Comparison of ENCODE assay signal across 8 cellular contexts in genomic region chr3:155871746-155872158, GRCh38. TPM values are rescaled to one million over a fixed set of nuclear protein-coding genes. Genes with fewer than 3 reads are reported as not detected.
DNase-seq lines count a peak whose midpoint lies in the region; ATAC-seq and TF ChIP-seq lines count a peak whose summit lies in the region.

No MANE protein-coding gene starts in this region.

- peaks cover 23% of the 10 kb centered on the region for H3K4me1 ChIP-seq in CD4-positive, CD25-positive, alpha-beta regulatory T cell (ENCODE audit: control insufficient read depth, insufficient read depth, low read length, poor library complexity, severe bottlenecking)
- H3K4me1 ChIP-seq in MM.1S (ENCODE audit: low read length) = peaks cover 17% of the 10 kb centered on the region
- H3K4me1 ChIP-seq in duodenal mucosa (ENCODE audit: control insufficient read depth in 1 of 2, insufficient read depth in 2 of 2, low read length in 2 of 2) = peaks cover 11 to 19% of the 10 kb centered on the region in 2 donors

- H3K27me3 Mint-ChIP-seq in CD4-positive, CD25-positive, alpha-beta regulatory T cell = no peaks in the 10 kb centered on the region
- H3K27me3 Mint-ChIP-seq in nephron (ENCODE audit: low read depth) = no peaks in the 10 kb centered on the region

- TF ChIP-seq CTCF in MM.1S (IDR thresholded peaks at IDR 0.05; ENCODE audit: low read length) (no peak), nephron (IDR thresholded peaks at IDR 0.05; ENCODE audit: unreplicated experiment in 3 of 3) (no peak)

- peak overlapping the region; percentile 92 to 98 (median 94) for H3K27ac Mint-ChIP-seq in CD4-positive, CD25-positive, alpha-beta regulatory T cell
- H3K27ac Mint-ChIP-seq in nephron = peak overlapping the region; percentile 88 to 94 (median 90)

- no peaks in the 10 kb centered on the region for H3K9me3 ChIP-seq in CD4-positive, CD25-positive, alpha-beta regulatory T cell (ENCODE audit: control insufficient read depth in 2 of 2, low read length in 2 of 2)
- no peaks in the 10 kb centered on the region for H3K9me3 ChIP-seq in MM.1S (replicated peaks; ENCODE audit: insufficient read depth, low read length)
- H3K9me3 ChIP-seq in duodenal mucosa (ENCODE audit: control insufficient read depth in 1 of 2, low read length in 2 of 2) = no peaks in the 10 kb centered on the region

- H3K27ac ChIP-seq in CD4-positive, CD25-positive, alpha-beta regulatory T cell (ENCODE audit: insufficient read depth, low read length, poor library complexity, severe bottlenecking) = peak overlapping the region; percentile 87
- H3K27ac ChIP-seq in MM.1S (ENCODE audit: low read length) = peak overlapping the region; percentile 87; the same call in 1 of the 2 replicates
- H3K27ac ChIP-seq in duodenal mucosa (ENCODE audit: low read depth, low read length) = peak overlapping the region; percentile 89

- H3K9me2 ChIP-seq in MM.1S (replicated peaks; ENCODE audit: insufficient read depth, low read length) = no peaks in the 10 kb centered on the region

- ATAC-seq in CD4-positive, CD25-positive, alpha-beta regulatory T cell (ENCODE audit: low read depth in 2 of 2) = no peak
- ATAC-seq in GM19455 (IDR thresholded peaks at IDR 0.05; ENCODE audit: unreplicated experiment) (peak; percentile 6), GM21723 (IDR thresholded peaks at IDR 0.05; ENCODE audit: unreplicated experiment) (no peak)

- no peaks in the 10 kb centered on the region for H3K27me3 ChIP-seq in CD4-positive, CD25-positive, alpha-beta regulatory T cell (ENCODE audit: control insufficient read depth, insufficient read depth, low read length)
- H3K27me3 ChIP-seq in MM.1S (replicated peaks; ENCODE audit: insufficient read depth, low read length) (no peaks in the 10 kb centered on the region), duodenal mucosa (ENCODE audit: control insufficient read depth in 1 of 2, insufficient read depth in 2 of 2, low read length in 2 of 2) (no peaks in the 10 kb centered on the region)

- H3K9ac ChIP-seq in MM.1S (ENCODE audit: low read length) (peak overlapping the region; percentile 97), duodenal mucosa (ENCODE audit: low read depth in 1 of 2, low read length in 2 of 2) (peak overlapping the region; percentile 81)

- H3K4me2 ChIP-seq in MM.1S (ENCODE audit: low read depth, low read length) = peak overlapping the region; percentile 88

- DNase-seq in CD4-positive, CD25-positive, alpha-beta regulatory T cell = no peak
- no peak for DNase-seq in MM.1S
- no peak for DNase-seq in NCI-H1417 treated with DMSO at 0.1 percent for 48 hours (lab: John Stamatoyannopoulos, UW)
- no peak for DNase-seq in UCSD-AML1 (lab: John Stamatoyannopoulos, UW; ENCODE audit: unreplicated experiment)

- no peaks in the 10 kb centered on the region for H3K36me3 ChIP-seq in CD4-positive, CD25-positive, alpha-beta regulatory T cell (ENCODE audit: control insufficient read depth, insufficient read depth, low read length)
- H3K36me3 ChIP-seq in MM.1S (replicated peaks; ENCODE audit: insufficient read depth, low read length) = no peaks in the 10 kb centered on the region
- H3K36me3 ChIP-seq in duodenal mucosa (ENCODE audit: control insufficient read depth in 1 of 2, insufficient read depth in 2 of 2, low read length in 2 of 2) = no peaks in the 10 kb centered on the region

- H3K9me3 Mint-ChIP-seq in CD4-positive, CD25-positive, alpha-beta regulatory T cell = no peaks in the 10 kb centered on the region
- no peaks in the 10 kb centered on the region for H3K9me3 Mint-ChIP-seq in nephron

- no peaks in the 10 kb centered on the region for H3K36me3 Mint-ChIP-seq in CD4-positive, CD25-positive, alpha-beta regulatory T cell
- no peaks in the 10 kb centered on the region for H3K36me3 Mint-ChIP-seq in nephron (ENCODE audit: low read depth)

- peak overlapping the region; percentile 86 for H3K4me3 ChIP-seq in CD4-positive, CD25-positive, alpha-beta regulatory T cell (ENCODE audit: low read depth, low read length)
- peak overlapping the region; percentile 99 for H3K4me3 ChIP-seq in MM.1S (ENCODE audit: low read length)
- H3K4me3 ChIP-seq in duodenal mucosa (ENCODE audit: low read depth in 1 of 2, low read length in 2 of 2) = peak overlapping the region; percentile 83 to 95

- peaks cover 63% of the 10 kb centered on the region for H3K79me2 ChIP-seq in MM.1S (ENCODE audit: low read length)

- H3K4me3 Mint-ChIP-seq in CD4-positive, CD25-positive, alpha-beta regulatory T cell = peak overlapping the region; percentile 96 to 97 (median 96)
- H3K4me3 Mint-ChIP-seq in nephron = peak overlapping the region; percentile 93 to 99 (median 98)

- peaks cover 33% of the 10 kb centered on the region for H4K20me1 ChIP-seq in MM.1S (ENCODE audit: insufficient read depth, low read length)

- H2AFZ ChIP-seq in MM.1S (ENCODE audit: low read length) = peak overlapping the region; percentile 77

- peaks cover 18% of the 10 kb centered on the region for H3F3A ChIP-seq in MM.1S (ENCODE audit: insufficient read depth, low read length)

- peaks cover 21 to 48% (median 35%) of the 10 kb centered on the region in 4 donors for H3K4me1 Mint-ChIP-seq in CD4-positive, CD25-positive, alpha-beta regulatory T cell
- peaks cover 31% of the 10 kb centered on the region for H3K4me1 Mint-ChIP-seq in nephron

RNA-seq across cellular contexts. Expression of gene GMPS, which starts 1.3 kb away (rescaled TPM):
- 40.9 TPM for total RNA-seq in CD4-positive, CD25-positive, alpha-beta regulatory T cell
- polyA plus RNA-seq in CD4-positive, CD25-positive, alpha-beta regulatory T cell = 10 to 100 TPM; 61.3 to 82.7 (median 66.2) TPM

RNA-seq across cellular contexts. Expression of gene SLC33A1, which starts 17.5 kb away (rescaled TPM):
- 18.3 TPM for total RNA-seq in CD4-positive, CD25-positive, alpha-beta regulatory T cell
- 10 to 100 TPM; 16.6 to 20.0 (median 17.8) TPM for polyA plus RNA-seq in CD4-positive, CD25-positive, alpha-beta regulatory T cell
